In genomic region chr18:2914185-2914584, GRCh38 we compare ENCODE assay signal across 18 cellular contexts.
DNase-seq lines count a peak whose midpoint lies in the region; ATAC-seq and TF ChIP-seq lines count a peak whose summit lies in the region.
"Had no signal": no experiment of that assay in that cellular context is flagged by ENCODE, and none has a peak within 500 bp of the region (broad histone marks: within the 10 kb centered on the region; RNA-seq: fewer than 3 reads in every experiment).

No MANE protein-coding gene starts in this region.

- H3K9me3 ChIP-seq in SJCRH30 (replicated peaks) = no peaks in the 10 kb centered on the region
- H3K9me3 ChIP-seq in lower lobe of right lung = no peaks in the 10 kb centered on the region

- no peak overlapping the region for H3K27ac ChIP-seq in SJCRH30
- H3K27ac ChIP-seq in lower lobe of right lung = no peak overlapping the region
- H3K27ac ChIP-seq: GM23248 had no signal

- H3K36me3 ChIP-seq in SJCRH30 (0 out of 2 replicates have a peak, but pooled peaks cover 3% of the 10 kb centered on the region), lower lobe of right lung (peaks cover 93% of the 10 kb centered on the region)

- DNase-seq in SJCRH30 (peak; percentile 21 to 53), fibroblast of villous mesenchyme (ENCODE audit: low read depth) (peak; percentile 27), SK-N-DZ (ENCODE audit: low spot score) (no peak), lower lobe of right lung (no peak)
- DNase-seq: activated naive CD4-positive, alpha-beta T cell; aorta; NCI-H2081 treated with DMSO at 0.1 percent for 48 hours; NCI-H748 treated with DMSO at 0.1 percent for 48 hours; PC-3; small intestine; stimulated activated CD4-positive, alpha-beta T cell treated with anti-CD3 and anti-CD28 coated beads, Interleukin-4, amount 100 ng/mL, for 24 hours; T-helper 9 cell had no signal

- peak overlapping the region in 1 of 3 experiments; percentile 14 for H3K4me3 Mint-ChIP-seq in nephron
- H3K4me3 Mint-ChIP-seq in stimulated activated memory B cell treated with anti-CD40 and anti-IgM and Interleukin-4, amounts not matched to agents 10 μg/mL and 1 μg/mL and 100 μg/mL, for 72 hours = no peak overlapping the region

- H3K36me3 Mint-ChIP-seq in nephron (ENCODE audit: low read depth) = peaks cover 31% of the 10 kb centered on the region
- peaks cover 45% of the 10 kb centered on the region for H3K36me3 Mint-ChIP-seq in stimulated activated memory B cell treated with anti-CD40 and anti-IgM and Interleukin-4, amounts not matched to agents 10 μg/mL and 1 μg/mL and 100 μg/mL, for 72 hours

- TF ChIP-seq CTCF in fibroblast of villous mesenchyme (IDR thresholded peaks at IDR 0.05; ENCODE audit: insufficient read depth, low read depth, low read length) (no peak), nephron (IDR thresholded peaks at IDR 0.05; ENCODE audit: unreplicated experiment in 3 of 3) (no peak), lower lobe of right lung (IDR thresholded peaks at IDR 0.05) (no peak)

- H3K4me1 ChIP-seq in SJCRH30 (no peaks in the 10 kb centered on the region), lower lobe of right lung (peaks cover 21% of the 10 kb centered on the region)

- H3K4me3 ChIP-seq in SJCRH30 = no peak overlapping the region
- no peak overlapping the region for H3K4me3 ChIP-seq in fibroblast of villous mesenchyme (ENCODE audit: low read depth, low read length)
- H3K4me3 ChIP-seq in lower lobe of right lung = no peak overlapping the region
- H3K4me3 ChIP-seq: GM23248 had no signal

- no peak for ATAC-seq in stimulated activated memory B cell treated with anti-CD40 and anti-IgM and Interleukin-4, amounts not matched to agents 10 μg/mL and 1 μg/mL and 100 μg/mL, for 72 hours
- ATAC-seq in GM18870 (IDR thresholded peaks at IDR 0.05; ENCODE audit: unreplicated experiment) = no peak
- no peak for ATAC-seq in lower lobe of right lung
- ATAC-seq: activated CD4-positive, CD25-positive, alpha-beta regulatory T cell treated with anti-CD3 and anti-CD28 coated beads, Interleukin-2, amount 50 U/mL, for 24 hours; PC-3 had no signal

- H3K27me3 ChIP-seq in SJCRH30 (no peaks in the 10 kb centered on the region), lower lobe of right lung (ENCODE audit: low read depth) (no peaks in the 10 kb centered on the region)

- intact Hi-C loops in lower lobe of right lung (cut with DNase I) = no loop called here

- H3K27ac Mint-ChIP-seq in nephron = peak overlapping the region; percentile 84 to 91 (median 84)
- peak overlapping the region; percentile 10 for H3K27ac Mint-ChIP-seq in stimulated activated memory B cell treated with anti-CD40 and anti-IgM and Interleukin-4, amounts not matched to agents 10 μg/mL and 1 μg/mL and 100 μg/mL, for 72 hours

- peaks cover 38% of the 10 kb centered on the region for H3K4me1 Mint-ChIP-seq in nephron
- peaks cover 27% of the 10 kb centered on the region for H3K4me1 Mint-ChIP-seq in stimulated activated memory B cell treated with anti-CD40 and anti-IgM and Interleukin-4, amounts not matched to agents 10 μg/mL and 1 μg/mL and 100 μg/mL, for 72 hours

- no peaks in the 10 kb centered on the region for H3K9me3 Mint-ChIP-seq in nephron
- H3K9me3 Mint-ChIP-seq in stimulated activated memory B cell treated with anti-CD40 and anti-IgM and Interleukin-4, amounts not matched to agents 10 μg/mL and 1 μg/mL and 100 μg/mL, for 72 hours = no peaks in the 10 kb centered on the region
- H3K9me3 Mint-ChIP-seq: IgD-negative memory B cell had no signal

- H3K27me3 Mint-ChIP-seq in nephron (ENCODE audit: low read depth) = peaks cover 3% of the 10 kb centered on the region
- no peaks in the 10 kb centered on the region for H3K27me3 Mint-ChIP-seq in stimulated activated memory B cell treated with anti-CD40 and anti-IgM and Interleukin-4, amounts not matched to agents 10 μg/mL and 1 μg/mL and 100 μg/mL, for 72 hours
- H3K27me3 Mint-ChIP-seq: IgD-negative memory B cell had no signal

Comparison
In these comparisons a context has a peak if more than half of its experiments do, and no peak if none do; other contexts are left out.
1. DNase-seq: peak in SJCRH30 (2 of 2) and fibroblast of villous mesenchyme (single experiment); none in SK-N-DZ (single experiment) and lower lobe of right lung (single experiment).